In genomic region chr7:43108255-43109011, GRCh38 we compare ENCODE assay signal across 8 cellular contexts. TPM values are rescaled to one million over a fixed set of nuclear protein-coding genes. Genes with fewer than 3 reads are reported as not detected.
DNase-seq lines count a peak whose midpoint lies in the region; ATAC-seq and TF ChIP-seq lines count a peak whose summit lies in the region.

No MANE protein-coding gene starts in this region.

- no peak overlapping the region for H3K4me3 Mint-ChIP-seq in activated CD8-positive, alpha-beta memory T cell treated with anti-CD3 and anti-CD28 coated beads, Interleukin-2, amount 10 ng/mL, durations not matched to agents 7 days and 5 days

- peaks cover 66% of the 10 kb centered on the region for H3K27me3 Mint-ChIP-seq in activated CD8-positive, alpha-beta memory T cell treated with anti-CD3 and anti-CD28 coated beads, Interleukin-2, amount 10 ng/mL, durations not matched to agents 7 days and 5 days

- H3K4me3 ChIP-seq in BE2C (ENCODE audit: low read depth, low read length) (no peak overlapping the region), fibroblast of pulmonary artery (replicated peaks; ENCODE audit: low read depth, low read length) (no peak overlapping the region), vagina (no peak overlapping the region)

- H3K27ac ChIP-seq in vagina, result no peak overlapping the region

- CTCF ChIA-PET in activated CD8-positive, alpha-beta memory T cell treated with anti-CD3 and anti-CD28 coated beads, Interleukin-2, amount 10 ng/mL, durations not matched to agents 7 days and 5 days (lab: Charles Lee), result interaction anchor here (0.7 to 1.7 kb wide), 7 partner anchors 16 to 175 kb away, joined by 3 to 6 read pairs (median 3); no protein-coding TSS in a partner anchor

- no peaks in the 10 kb centered on the region for H3K9me3 Mint-ChIP-seq in activated CD8-positive, alpha-beta memory T cell treated with anti-CD3 and anti-CD28 coated beads, Interleukin-2, amount 10 ng/mL, durations not matched to agents 7 days and 5 days (ENCODE audit: low read depth)

- TF ChIP-seq POLR2A in vagina (IDR thresholded peaks at IDR 0.05), result no peak

- H3K36me3 Mint-ChIP-seq in activated CD8-positive, alpha-beta memory T cell treated with anti-CD3 and anti-CD28 coated beads, Interleukin-2, amount 10 ng/mL, durations not matched to agents 7 days and 5 days, result no peaks in the 10 kb centered on the region

- H3K9me3 ChIP-seq in BE2C, result no peaks in the 10 kb centered on the region
- no peaks in the 10 kb centered on the region for H3K9me3 ChIP-seq in vagina

- H3K36me3 ChIP-seq in BE2C (no peaks in the 10 kb centered on the region), vagina (no peaks in the 10 kb centered on the region)

- peaks cover 2% of the 10 kb centered on the region for H3K4me1 Mint-ChIP-seq in activated CD8-positive, alpha-beta memory T cell treated with anti-CD3 and anti-CD28 coated beads, Interleukin-2, amount 10 ng/mL, durations not matched to agents 7 days and 5 days

- DNase-seq in BE2C (peak; percentile 67), NCI-H2171 treated with DMSO at 0.1 percent for 48 hours (lab: John Stamatoyannopoulos, UW) (peak; percentile 29), fibroblast of pulmonary artery (ENCODE audit: low read depth) (peak; percentile 72), nucleus accumbens (lab: John Stamatoyannopoulos, UW) (peak in 42 of 56 donors; percentile 1 to 77 (median 28)), vagina (ENCODE audit: extremely low spot score in 2 of 2) (no peak)
- peak; percentile 68 for DNase-seq in activated CD8-positive, alpha-beta memory T cell treated with anti-CD3 and anti-CD28 coated beads, Interleukin-2, amount 10 ng/mL, durations not matched to agents 7 days and 5 days

- H3K27me3 ChIP-seq in BE2C (peaks cover 36% of the 10 kb centered on the region), vagina (peaks cover 10% of the 10 kb centered on the region)

- H3K4me1 ChIP-seq in BE2C (no peaks in the 10 kb centered on the region), vagina (peaks cover 15% of the 10 kb centered on the region)

- intact Hi-C loops in vagina (cut with DNase I), result no loop called here

- peak; percentile 87 for TF ChIP-seq CTCF in BE2C (IDR thresholded peaks at IDR 0.05; ENCODE audit: low read depth, low read length)
- TF ChIP-seq CTCF in fibroblast of pulmonary artery (IDR thresholded peaks at IDR 0.05; ENCODE audit: low read length, missing control alignments), result peak; percentile 100
- TF ChIP-seq CTCF in vagina (IDR thresholded peaks at IDR 0.05), result peak; percentile 23 to 52 (median 29)

- no peak overlapping the region for H3K27ac Mint-ChIP-seq in activated CD8-positive, alpha-beta memory T cell treated with anti-CD3 and anti-CD28 coated beads, Interleukin-2, amount 10 ng/mL, durations not matched to agents 7 days and 5 days

- peak; percentile 93 for ATAC-seq in GM18861 (IDR thresholded peaks at IDR 0.05; ENCODE audit: unreplicated experiment)
- peak; percentile 91 for ATAC-seq in HG03025 (IDR thresholded peaks at IDR 0.05; ENCODE audit: low FRiP score, unreplicated experiment)
- peak; percentile 70 for ATAC-seq in activated CD8-positive, alpha-beta memory T cell treated with anti-CD3 and anti-CD28 coated beads, Interleukin-2, amount 10 ng/mL, durations not matched to agents 7 days and 5 days

RNA-seq across cellular contexts. Expression of gene HECW1, which starts 4.0 kb away (rescaled TPM):
- polyA plus RNA-seq in BE2C (2012; ENCODE audit: insufficient read depth, insufficient read length, low read depth), result 0.06 TPM
- not detected for total RNA-seq in activated CD8-positive, alpha-beta memory T cell treated with anti-CD3 and anti-CD28 coated beads, Interleukin-2, amount 10 ng/mL, durations not matched to agents 7 days and 5 days
- 2.5 TPM for total RNA-seq in vagina

Comparison
In these comparisons a context has a peak if more than half of its experiments do, and no peak if none do; other contexts are left out.
1. DNase-seq: peak in BE2C (single experiment), NCI-H2171 treated with DMSO at 0.1 percent for 48 hours (single experiment), activated CD8-positive, alpha-beta memory T cell treated with anti-CD3 and anti-CD28 coated beads, Interleukin-2, amount 10 ng/mL, durations not matched to agents 7 days and 5 days (single experiment), fibroblast of pulmonary artery (single experiment) and nucleus accumbens (42 of 56); none in vagina (0 of 2).
2. CTCF ChIP-seq: peak in every context shown above with its lines; median percentile 100 in fibroblast of pulmonary artery; 87 in BE2C; 29 in vagina.
3. Peak in every context shown above with its lines, with median percentiles within 50 percentile points of each other: ATAC-seq.